ENCODE assay signal across 24 cellular contexts in the genomic region with DNA sequence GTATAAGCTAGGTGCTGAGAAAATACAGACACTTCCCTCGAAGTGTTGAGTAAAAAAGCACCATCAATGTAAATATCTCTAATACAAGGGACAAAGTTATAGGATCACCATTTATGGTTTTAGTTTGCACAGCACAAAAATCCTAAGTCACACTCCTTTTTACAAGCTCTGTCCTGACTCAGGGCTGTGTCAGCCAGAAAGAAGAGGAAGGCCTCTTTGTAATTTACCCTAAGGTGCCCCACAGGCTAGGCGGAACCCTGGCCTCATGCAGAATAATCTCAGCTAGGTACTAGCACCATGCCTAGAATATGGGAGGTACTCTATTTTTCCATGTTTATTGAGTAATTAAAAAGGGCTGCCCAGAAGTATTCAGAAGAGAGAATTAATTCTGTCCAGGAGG. TPM values are rescaled to one million over a fixed set of nuclear protein-coding genes. Genes with fewer than 3 reads are reported as not detected.
DNase-seq lines count a peak whose midpoint lies in the region; ATAC-seq, FAIRE-seq and TF ChIP-seq lines count a peak whose summit lies in the region.
"Had no signal": no experiment of that assay in that cellular context is flagged by ENCODE, and none has a peak within 500 bp of the region (broad histone marks: within the 10 kb centered on the region; RNA-seq: fewer than 3 reads in every experiment).

No MANE protein-coding gene starts in this region.

- peaks cover 72% of the 10 kb centered on the region for H3K4me1 Mint-ChIP-seq in activated T-cell treated with anti-CD3 and anti-CD28 coated beads, Interleukin-2, amount 50 U/mL, for 72 hours (ENCODE audit: low read depth)
- H3K4me1 Mint-ChIP-seq in CD8-positive, alpha-beta T cell (ENCODE audit: low read depth), result peaks cover 32% of the 10 kb centered on the region

- no peak overlapping the region for H3K27ac ChIP-seq in CD8-positive, alpha-beta T cell (ENCODE audit: low read depth, low read length)
- H3K27ac ChIP-seq in RWPE2 (ENCODE audit: poor library complexity, severe bottlenecking), result no peak overlapping the region
- no peak overlapping the region for H3K27ac ChIP-seq in lung (ENCODE audit: low read depth in 1 of 2, low read length in 1 of 2)
- no peak overlapping the region for H3K27ac ChIP-seq in hepatocyte
- H3K27ac ChIP-seq: Peyer's patch had no signal

- 88 to 91% methylated on average over 2 of the region's 2 CpGs for WGBS in lung, 2 donors
- 76% methylated on average over 2 of the region's 2 CpGs for WGBS in hepatocyte (ENCODE audit: low lambda C conversion rate, missing lambda C conversion rate)

- H3K27me3 Mint-ChIP-seq in activated T-cell treated with anti-CD3 and anti-CD28 coated beads, Interleukin-2, amount 50 U/mL, for 72 hours (ENCODE audit: low read depth), result no peaks in the 10 kb centered on the region
- H3K27me3 Mint-ChIP-seq in CD8-positive, alpha-beta T cell (ENCODE audit: low read depth), result no peaks in the 10 kb centered on the region

- POLR2A ChIA-PET in CD8-positive, alpha-beta T cell (lab: Charles Lee), result no interaction called here

- intact Hi-C loops in CD8-positive, alpha-beta T cell (cut with DNase I, micrococcal nuclease), result no loop called here

- H3K9me2 ChIP-seq in hepatocyte (replicated peaks; ENCODE audit: insufficient read depth), result no peaks in the 10 kb centered on the region

- ATAC-seq in activated T-cell treated with anti-CD3 and anti-CD28 coated beads, Interleukin-2, amount 50 U/mL, for 72 hours (replicated peaks in 1 of 2), result no peak
- ATAC-seq in CD8-positive, alpha-beta T cell, result no peak
- ATAC-seq in RWPE2 (ENCODE audit: low read depth) (0 out of 3 replicates have a peak, but pooled peaks have one; percentile 28), lung (ENCODE audit: insufficient read depth, low FRiP score) (peak; percentile 41)
- ATAC-seq: Right ventricle myocardium inferior had no signal

- no peak for FAIRE-seq in H54 (lab: Jason Lieb, UNC)
- FAIRE-seq: GM19239 had no signal

- peak overlapping the region; percentile 4 for H3K27ac Mint-ChIP-seq in activated T-cell treated with anti-CD3 and anti-CD28 coated beads, Interleukin-2, amount 50 U/mL, for 72 hours
- peak overlapping the region; percentile 11 for H3K27ac Mint-ChIP-seq in CD8-positive, alpha-beta T cell
- H3K27ac Mint-ChIP-seq: CD4-positive, CD25-positive, alpha-beta regulatory T cell had no signal

- H3K9me3 Mint-ChIP-seq in activated T-cell treated with anti-CD3 and anti-CD28 coated beads, Interleukin-2, amount 50 U/mL, for 72 hours, result peaks cover 2 to 7% of the 10 kb centered on the region in 2 donors
- H3K9me3 Mint-ChIP-seq in CD8-positive, alpha-beta T cell, result peaks cover 8% of the 10 kb centered on the region

- TF ChIP-seq POLR2A in H54 (IDR thresholded peaks at IDR 0.05; ENCODE audit: low read depth, low read length), result no peak

- H3K4me2 ChIP-seq in hepatocyte, result no peak overlapping the region

- no peaks in the 10 kb centered on the region for H3K9me3 ChIP-seq in CD8-positive, alpha-beta T cell (ENCODE audit: low read length)
- H3K9me3 ChIP-seq in RWPE2 (ENCODE audit: severe bottlenecking) (no peaks in the 10 kb centered on the region), lung (ENCODE audit: control insufficient read depth in 2 of 2, insufficient read depth in 1 of 2, low read length in 1 of 2) (no peaks in the 10 kb centered on the region), hepatocyte (ENCODE audit: low read depth) (no peaks in the 10 kb centered on the region)
- H3K9me3 ChIP-seq: Peyer's patch had no signal

- no peak overlapping the region for H3K4me3 Mint-ChIP-seq in activated T-cell treated with anti-CD3 and anti-CD28 coated beads, Interleukin-2, amount 50 U/mL, for 72 hours
- H3K4me3 Mint-ChIP-seq in CD8-positive, alpha-beta T cell, result no peak overlapping the region

- no peaks in the 10 kb centered on the region for H4K20me1 ChIP-seq in hepatocyte (ENCODE audit: insufficient read depth, poor library complexity, severe bottlenecking)

- H3K4me3 ChIP-seq in CD8-positive, alpha-beta T cell (ENCODE audit: low read depth, low read length), result no peak overlapping the region
- H3K4me3 ChIP-seq in RWPE2 (ENCODE audit: severe bottlenecking) (no peak overlapping the region), lung (no peak overlapping the region), hepatocyte (no peak overlapping the region)
- H3K4me3 ChIP-seq: Peyer's patch had no signal

- H3K27me3 ChIP-seq in CD8-positive, alpha-beta T cell (ENCODE audit: insufficient read depth, low read length), result no peaks in the 10 kb centered on the region
- H3K27me3 ChIP-seq in RWPE2 (ENCODE audit: insufficient read depth, poor library complexity, severe bottlenecking) (no peaks in the 10 kb centered on the region), lung (ENCODE audit: control insufficient read depth, insufficient read depth) (no peaks in the 10 kb centered on the region), hepatocyte (no peaks in the 10 kb centered on the region)
- H3K27me3 ChIP-seq: Peyer's patch had no signal

- H3K4me1 ChIP-seq in CD8-positive, alpha-beta T cell (ENCODE audit: insufficient read depth, low read length), result peaks cover 31% of the 10 kb centered on the region
- peaks cover 3% of the 10 kb centered on the region for H3K4me1 ChIP-seq in RWPE2 (ENCODE audit: insufficient read depth, poor library complexity, severe bottlenecking)
- H3K4me1 ChIP-seq in lung (ENCODE audit: control insufficient read depth in 2 of 2, insufficient read depth in 2 of 2, low read length in 2 of 2), result no peaks in the 10 kb centered on the region
- H3K4me1 ChIP-seq in hepatocyte (ENCODE audit: insufficient read depth), result no peaks in the 10 kb centered on the region
- H3K4me1 ChIP-seq: Peyer's patch had no signal

- H3K79me2 ChIP-seq in hepatocyte, result no peaks in the 10 kb centered on the region

- peaks cover 6 to 17% of the 10 kb centered on the region in 2 donors for H3K36me3 Mint-ChIP-seq in activated T-cell treated with anti-CD3 and anti-CD28 coated beads, Interleukin-2, amount 50 U/mL, for 72 hours (ENCODE audit: insufficient read depth in 2 of 2)
- H3K36me3 Mint-ChIP-seq in CD8-positive, alpha-beta T cell, result peaks cover 8% of the 10 kb centered on the region

- no peak overlapping the region for H2AFZ ChIP-seq in hepatocyte

- no peaks in the 10 kb centered on the region for H3K36me3 ChIP-seq in CD8-positive, alpha-beta T cell (ENCODE audit: insufficient read depth, low read length)
- H3K36me3 ChIP-seq in RWPE2 (ENCODE audit: low read depth), result no peaks in the 10 kb centered on the region
- H3K36me3 ChIP-seq in lung (ENCODE audit: control insufficient read depth in 2 of 2, insufficient read depth in 2 of 2, low read length in 2 of 2), result no peaks in the 10 kb centered on the region
- no peaks in the 10 kb centered on the region for H3K36me3 ChIP-seq in hepatocyte (replicated peaks; ENCODE audit: insufficient read depth, low read depth)
- H3K36me3 ChIP-seq: Peyer's patch had no signal

- no peak for DNase-seq in activated T-cell treated with anti-CD3 and anti-CD28 coated beads, Interleukin-2, amount 50 U/mL, for 72 hours
- no peak for DNase-seq in activated T-cell treated with anti-CD3 and anti-CD28 coated beads, Interleukin-2, amount 50 U/mL, for 48 hours
- no peak for DNase-seq in CD8-positive, alpha-beta T cell
- DNase-seq in RWPE2 (ENCODE audit: low spot score) (no peak), lung (ENCODE audit: low spot score) (no peak), H54 (ENCODE audit: insufficient read length, low spot score) (no peak), hepatocyte (ENCODE audit: low spot score) (no peak)
- DNase-seq: CD4-positive, CD25-positive, alpha-beta regulatory T cell; COR-L47; DMS79; Karpas-422; MV-4-11; NCI-H1694; NCI-H2081 treated with DMSO at 0.1 percent for 48 hours; NCI-H2171 treated with DMSO at 0.1 percent for 48 hours; NCI-H524 treated with DMSO at 0.1 percent for 48 hours; NCI-H82; Peyer's patch had no signal

- TF ChIP-seq CTCF in CD8-positive, alpha-beta T cell (IDR thresholded peaks at IDR 0.05), result no peak
- no peak for TF ChIP-seq CTCF in RWPE2 (IDR thresholded peaks at IDR 0.05; ENCODE audit: poor library complexity, severe bottlenecking)
- no peak for TF ChIP-seq CTCF in lung (IDR thresholded peaks at IDR 0.05; ENCODE audit: control extremely low read depth, extremely low read depth)
- no peak for TF ChIP-seq CTCF in hepatocyte (IDR thresholded peaks at IDR 0.05; ENCODE audit: poor library complexity)

- CTCF ChIA-PET in CD8-positive, alpha-beta T cell (lab: Charles Lee), result no interaction called here

RNA-seq across cellular contexts. Expression of gene HAVCR1, which starts 36.9 kb away (rescaled TPM):
- 1 to 10 TPM; 2.6 to 2.7 TPM for total RNA-seq in activated T-cell treated with anti-CD3 and anti-CD28 coated beads, Interleukin-2, amount 50 U/mL, for 72 hours
- total RNA-seq in CD8-positive, alpha-beta T cell, result 1 to 10 TPM; 2.3 to 2.6 TPM
- total RNA-seq in lung (under 1 TPM; 0.46 TPM), hepatocyte (9.4 and 9.5 TPM in 2 replicates)
- polyA plus RNA-seq in lung (under 1 TPM; 0.12 to 0.26 TPM), hepatocyte (1.7 and 2.1 TPM in 2 replicates)
- total RNA-seq: A673, M059J, Peyer's patch, Right ventricle myocardium inferior had no signal
- polyA plus RNA-seq: BJ had no signal

RNA-seq across cellular contexts. Expression of gene TIMD4, which starts 59.0 kb away (rescaled TPM):
- 10 to 100 TPM in 1 of 2 donors, 1 to 10 TPM in 1; 7.3 to 10.6 TPM for total RNA-seq in activated T-cell treated with anti-CD3 and anti-CD28 coated beads, Interleukin-2, amount 50 U/mL, for 72 hours
- 1 to 10 TPM; 2.2 to 3.1 TPM for total RNA-seq in CD8-positive, alpha-beta T cell
- total RNA-seq in lung (1 to 10 TPM in 1 of 2 donors, not detected in 1; 1.5 TPM), hepatocyte (0.28 and 1.1 TPM in 2 replicates)
- polyA plus RNA-seq in lung (under 1 TPM; 0.10 to 0.16 TPM), hepatocyte (0.26 and 0.42 TPM in 2 replicates)
- total RNA-seq: A673, H4, M059J had no signal
- polyA plus RNA-seq: BJ had no signal

Comparison
In these comparisons a context has a peak if more than half of its experiments do, and no peak if none do; other contexts are left out.
1. ATAC-seq: peak in RWPE2 (single experiment) and lung (single experiment); none in activated T-cell treated with anti-CD3 and anti-CD28 coated beads, Interleukin-2, amount 50 U/mL, for 72 hours (0 of 2) and CD8-positive, alpha-beta T cell (single experiment).